2 cellular contexts compared by ENCODE assay signal in genomic region chr11:115470928-115471327, GRCh38.
A peak's percentile ranks its signal among the peaks of the same experiment; 100 is the strongest.
TF ChIP-seq lines count a peak whose summit lies in the region.

No MANE protein-coding gene starts in this region.

TF ChIP-seq in A549, 52 proteins besides CTCF, POLR2A, EP300 and RAD21:
- TF ChIP-seq SREBF2 (IDR thresholded peaks at IDR 0.05), result no peak
- TF ChIP-seq NPAS2 (CRISPR knock-in tag; IDR thresholded peaks at IDR 0.05; ENCODE audit: borderline replicate concordance), result no peak
- TF ChIP-seq MAFK (IDR thresholded peaks at IDR 0.05; ENCODE audit: partially characterized antibody), result peak; percentile 24
- TF ChIP-seq, protein P1, sequence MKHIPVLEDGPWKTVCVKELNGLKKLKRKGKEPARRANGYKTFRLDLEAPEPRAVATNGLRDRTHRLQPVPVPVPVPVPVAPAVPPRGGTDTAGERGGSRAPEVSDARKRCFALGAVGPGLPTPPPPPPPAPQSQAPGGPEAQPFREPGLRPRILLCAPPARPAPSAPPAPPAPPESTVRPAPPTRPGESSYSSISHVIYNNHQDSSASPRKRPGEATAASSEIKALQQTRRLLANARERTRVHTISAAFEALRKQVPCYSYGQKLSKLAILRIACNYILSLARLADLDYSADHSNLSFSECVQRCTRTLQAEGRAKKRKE (CRISPR knock-in tag; IDR thresholded peaks at IDR 0.05; ENCODE audit: low read depth), result no peak
- no peak for TF ChIP-seq CHD2 (IDR thresholded peaks at IDR 0.05; ENCODE audit: low read length, partially characterized antibody)
- no peak for TF ChIP-seq ZNF302 (CRISPR knock-in tag; IDR thresholded peaks at IDR 0.05)

TF ChIP-seq in HepG2, 621 proteins besides CTCF, POLR2A, EP300 and RAD21:
- peak; percentile 53 to 55 for TF ChIP-seq MAFK (conservative IDR thresholded peaks at IDR 0.05 in 1 of 2, IDR thresholded peaks at IDR 0.05 in 1 of 2; ENCODE audit: low read length in 2 of 2)
- TF ChIP-seq, protein P2, sequence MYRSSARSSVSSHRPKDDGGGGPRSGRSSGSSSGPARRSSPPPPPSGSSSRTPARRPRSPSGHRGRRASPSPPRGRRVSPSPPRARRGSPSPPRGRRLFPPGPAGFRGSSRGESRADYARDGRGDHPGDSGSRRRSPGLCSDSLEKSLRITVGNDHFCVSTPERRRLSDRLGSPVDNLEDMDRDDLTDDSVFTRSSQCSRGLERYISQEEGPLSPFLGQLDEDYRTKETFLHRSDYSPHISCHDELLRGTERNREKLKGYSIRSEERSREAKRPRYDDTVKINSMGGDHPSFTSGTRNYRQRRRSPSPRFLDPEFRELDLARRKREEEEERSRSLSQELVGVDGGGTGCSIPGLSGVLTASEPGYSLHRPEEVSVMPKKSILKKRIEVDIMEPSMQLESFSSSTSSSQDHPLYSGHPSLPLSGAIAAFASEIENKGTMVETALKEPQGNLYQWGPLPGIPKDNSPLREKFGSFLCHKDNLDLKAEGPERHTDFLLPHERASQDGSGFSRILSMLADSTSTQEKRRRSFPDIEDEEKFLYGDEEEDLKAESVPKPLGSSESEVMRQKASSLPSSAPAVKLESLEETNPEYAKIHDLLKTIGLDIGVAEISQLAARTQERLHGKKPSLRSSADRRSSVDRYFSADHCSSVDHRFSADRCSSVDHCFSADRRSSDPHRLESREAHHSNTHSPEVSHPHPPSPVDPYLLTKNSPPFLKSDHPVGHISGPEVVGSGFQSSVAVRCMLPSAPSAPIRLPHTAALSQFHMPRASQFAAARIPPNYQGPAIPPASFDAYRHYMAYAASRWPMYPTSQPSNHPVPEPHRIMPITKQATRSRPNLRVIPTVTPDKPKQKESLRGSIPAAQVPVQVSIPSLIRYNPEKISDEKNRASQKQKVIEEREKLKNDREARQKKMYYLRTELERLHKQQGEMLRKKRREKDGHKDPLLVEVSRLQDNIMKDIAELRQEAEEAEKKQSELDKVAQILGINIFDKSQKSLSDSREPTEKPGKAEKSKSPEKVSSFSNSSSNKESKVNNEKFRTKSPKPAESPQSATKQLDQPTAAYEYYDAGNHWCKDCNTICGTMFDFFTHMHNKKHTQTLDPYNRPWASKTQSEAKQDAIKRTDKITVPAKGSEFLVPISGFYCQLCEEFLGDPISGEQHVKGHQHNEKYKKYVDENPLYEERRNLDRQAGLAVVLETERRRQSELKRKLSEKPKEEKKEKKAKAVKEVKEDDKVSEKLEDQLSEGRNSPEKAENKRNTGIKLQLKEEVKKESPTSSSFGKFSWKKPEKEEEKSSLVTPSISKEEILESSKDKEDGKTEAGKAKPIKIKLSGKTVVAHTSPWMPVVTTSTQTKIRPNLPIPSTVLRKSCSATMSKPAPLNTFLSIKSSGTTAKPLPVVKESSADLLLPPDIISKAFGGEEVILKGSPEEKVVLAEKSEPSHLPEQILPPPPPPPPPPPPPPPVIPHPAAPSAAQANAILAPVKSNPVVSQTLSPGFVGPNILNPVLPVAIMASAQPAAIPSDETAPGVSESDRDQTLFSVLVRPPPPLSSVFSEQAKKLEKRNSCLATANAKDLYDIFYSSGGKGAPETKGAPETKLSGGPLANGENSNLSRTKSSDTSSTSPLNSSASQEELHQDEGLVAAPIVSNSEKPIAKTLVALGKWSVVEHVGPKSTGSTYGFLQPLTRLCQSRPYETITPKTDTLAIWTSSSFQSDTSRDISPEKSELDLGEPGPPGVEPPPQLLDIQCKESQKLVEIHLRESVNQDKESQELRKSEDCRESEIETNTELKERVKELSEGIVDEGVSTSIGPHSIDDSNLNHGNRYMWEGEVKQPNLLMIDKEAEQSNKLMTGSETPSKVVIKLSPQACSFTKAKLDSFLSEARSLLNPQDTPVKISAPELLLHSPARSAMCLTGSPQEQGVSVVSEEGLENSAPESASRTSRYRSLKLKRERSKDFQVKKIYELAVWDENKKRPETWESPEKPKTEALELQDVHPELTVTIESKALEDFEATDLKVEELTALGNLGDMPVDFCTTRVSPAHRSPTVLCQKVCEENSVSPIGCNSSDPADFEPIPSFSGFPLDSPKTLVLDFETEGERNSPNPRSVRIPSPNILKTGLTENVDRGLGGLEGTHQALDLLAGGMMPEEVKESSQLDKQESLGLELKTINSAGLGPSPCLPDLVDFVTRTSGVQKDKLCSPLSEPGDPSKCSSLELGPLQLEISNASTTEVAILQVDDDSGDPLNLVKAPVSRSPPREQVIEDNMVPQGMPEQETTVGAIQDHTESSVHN (CRISPR knock-in tag; IDR thresholded peaks at IDR 0.05), result no peak
- TF ChIP-seq PAF1 (CRISPR knock-in tag; IDR thresholded peaks at IDR 0.05), result no peak
- TF ChIP-seq GFI1 (CRISPR knock-in tag; IDR thresholded peaks at IDR 0.05; ENCODE audit: borderline replicate concordance), result no peak
- no peak for TF ChIP-seq ZNF253 (CRISPR knock-in tag; IDR thresholded peaks at IDR 0.05; ENCODE audit: borderline replicate concordance)
- TF ChIP-seq FOXO1 (CRISPR knock-in tag; IDR thresholded peaks at IDR 0.05), result no peak
- no peak for TF ChIP-seq ZNF460 (CRISPR knock-in tag; IDR thresholded peaks at IDR 0.05; ENCODE audit: borderline replicate concordance)
- peak; percentile 44 for TF ChIP-seq MAFF (IDR thresholded peaks at IDR 0.05; ENCODE audit: low read depth, low read length)
- no peak for TF ChIP-seq ZBTB42 (CRISPR knock-in tag; IDR thresholded peaks at IDR 0.05)
